Comparison of ENCODE assay signal across 15 cellular contexts in the genomic region with DNA sequence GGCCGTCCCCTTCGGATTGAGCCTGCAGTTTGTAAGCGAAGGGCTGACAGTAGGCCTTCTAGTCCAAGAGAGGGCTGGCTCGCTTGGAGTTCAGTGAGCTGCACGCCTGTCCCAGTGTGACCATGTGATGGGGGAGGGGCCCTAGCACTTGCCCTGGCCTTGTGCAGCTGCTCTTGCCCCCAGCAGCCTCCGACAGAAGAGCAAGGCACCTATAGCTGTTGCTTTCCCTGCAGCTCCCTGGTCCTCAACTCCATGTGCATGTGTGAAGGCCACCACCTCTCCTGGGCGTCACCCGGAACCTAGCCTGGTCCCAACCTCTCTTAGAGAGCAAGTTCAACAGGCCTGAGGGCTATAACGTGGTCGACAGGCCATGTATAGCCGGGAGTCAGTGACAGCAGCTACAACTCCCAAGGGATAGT.
"Had no signal": no experiment of that assay in that cellular context is flagged by ENCODE, and none has a peak within 500 bp of the region (broad histone marks: within the 10 kb centered on the region; RNA-seq: fewer than 3 reads in every experiment).

No MANE protein-coding gene starts in this region.

- H3K9me3 ChIP-seq: left lung, mucosa of descending colon, psoas muscle, sigmoid colon had no signal

- H3K27ac Mint-ChIP-seq: type B pancreatic cell had no signal

- H3K4me3 ChIP-seq: left lung, mucosa of descending colon, psoas muscle, sigmoid colon had no signal

- DNase-seq: activated CD4-positive, alpha-beta T cell treated with anti-CD3 and anti-CD28 coated beads, Interleukin-2, amount 50 U/mL, for 4 hours; aorta; foreskin keratinocyte; head of caudate nucleus; left lung; mucosa of descending colon; naive thymus-derived CD8-positive, alpha-beta T cell; nucleus accumbens; psoas muscle; sigmoid colon; stimulated activated CD4-positive, alpha-beta T cell treated with anti-CD3 and anti-CD28 coated beads, Interleukin-2, amount 100 ng/mL, for 24 hours; stimulated activated naive CD4-positive, alpha-beta T cell; T-helper 2 cell had no signal

- H3K27me3 ChIP-seq: foreskin keratinocyte had no signal

- ATAC-seq: activated CD4-positive, CD25-positive, alpha-beta regulatory T cell treated with anti-CD3 and anti-CD28 coated beads, Interleukin-2, amount 50 U/mL, for 24 hours; foreskin keratinocyte; left lung; mucosa of descending colon; naive thymus-derived CD8-positive, alpha-beta T cell; psoas muscle had no signal

- H3K27me3 Mint-ChIP-seq: naive thymus-derived CD8-positive, alpha-beta T cell; type B pancreatic cell had no signal

- H3K4me3 Mint-ChIP-seq: naive thymus-derived CD8-positive, alpha-beta T cell; type B pancreatic cell had no signal

- H3K27ac ChIP-seq: foreskin keratinocyte, left lung, psoas muscle, sigmoid colon had no signal

- H3K9me3 Mint-ChIP-seq: naive thymus-derived CD8-positive, alpha-beta T cell; type B pancreatic cell had no signal
